ENCODE assay signal across 15 cellular contexts in genomic region chr20:8640461-8640860, GRCh38.
"Had no signal": no experiment of that assay in that cellular context is flagged by ENCODE, and none has a peak within 500 bp of the region (broad histone marks: within the 10 kb centered on the region; RNA-seq: fewer than 3 reads in every experiment).

No MANE protein-coding gene starts in this region.

- H3K9me3 ChIP-seq: esophagus muscularis mucosa, gastrocnemius medialis had no signal

- FAIRE-seq: endometrium, kidney, urothelium cell line had no signal

- H3K4me2 ChIP-seq: smooth muscle cell had no signal

- H3K27ac ChIP-seq: epithelial cell of prostate, esophagus muscularis mucosa, gastrocnemius medialis had no signal

- H3K27me3 Mint-ChIP-seq: naive thymus-derived CD4-positive, alpha-beta T cell had no signal

- H3K4me1 ChIP-seq: gastrocnemius medialis had no signal

- H3K36me3 Mint-ChIP-seq: naive thymus-derived CD4-positive, alpha-beta T cell had no signal

- H3K4me1 Mint-ChIP-seq: naive thymus-derived CD4-positive, alpha-beta T cell; nephron progenitor cell had no signal

- ATAC-seq: gastrocnemius medialis; naive thymus-derived CD4-positive, alpha-beta T cell; right cardiac atrium had no signal

- H3K27ac Mint-ChIP-seq: immature natural killer cell; naive thymus-derived CD4-positive, alpha-beta T cell; nephron progenitor cell had no signal

- H3K4me3 ChIP-seq: esophagus muscularis mucosa, gastrocnemius medialis, smooth muscle cell had no signal

- DNase-seq: effector memory CD4-positive, alpha-beta T cell; gastrocnemius medialis; immature natural killer cell; kidney; naive thymus-derived CD4-positive, alpha-beta T cell; nephron progenitor cell; right cardiac atrium; stimulated activated CD4-positive, alpha-beta T cell treated with anti-CD3 and anti-CD28 coated beads, Interleukin-2, amount 100 ng/mL, for 48 hours; stimulated activated naive CD4-positive, alpha-beta T cell treated with Interleukin-2 at 50 U/mL for 16 hours; trophoblast cell had no signal

- H3K27me3 ChIP-seq: esophagus muscularis mucosa, gastrocnemius medialis had no signal

- H3K36me3 ChIP-seq: esophagus muscularis mucosa, gastrocnemius medialis had no signal

- H3K4me3 Mint-ChIP-seq: immature natural killer cell; naive thymus-derived CD4-positive, alpha-beta T cell; nephron progenitor cell had no signal

- H3K9me3 Mint-ChIP-seq: immature natural killer cell had no signal
